ENCODE assay signal across 12 cellular contexts in the genomic region with DNA sequence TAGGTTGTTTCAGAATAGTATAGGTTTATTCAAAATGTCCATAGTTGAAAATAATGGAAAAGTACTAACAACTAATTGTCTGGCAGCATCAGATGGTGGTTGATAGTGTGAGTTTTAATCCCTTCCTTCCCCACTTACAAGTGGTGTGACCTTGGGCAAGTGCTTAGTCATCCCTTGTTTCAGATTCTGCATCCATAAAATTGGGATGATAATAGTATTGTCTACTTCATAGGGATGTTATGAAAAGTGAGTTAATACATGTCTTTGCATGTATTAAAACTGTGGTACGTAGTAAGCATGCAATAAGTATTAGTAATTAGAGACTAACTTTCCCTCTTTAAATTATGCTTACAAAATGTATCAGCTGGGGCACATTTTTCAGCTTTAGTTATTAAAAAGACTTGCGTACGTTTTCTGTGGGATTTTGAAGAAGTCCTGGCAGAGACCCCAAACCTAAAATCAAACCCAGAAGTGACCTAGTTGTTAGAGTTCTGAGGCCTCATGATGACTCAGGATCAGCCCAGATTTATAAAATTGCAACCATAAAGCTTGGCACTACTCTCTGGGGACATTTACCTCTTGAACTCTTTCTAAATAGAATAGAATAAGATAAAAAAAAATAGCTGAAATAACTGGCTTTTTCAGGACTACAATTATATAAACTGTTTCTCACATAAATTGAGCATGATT. TPM values are rescaled to one million over a fixed set of nuclear protein-coding genes. Genes with fewer than 3 reads are reported as not detected.
DNase-seq lines count a peak whose midpoint lies in the region; ATAC-seq, FAIRE-seq and TF ChIP-seq lines count a peak whose summit lies in the region.
"Had no signal": no experiment of that assay in that cellular context is flagged by ENCODE, and none has a peak within 500 bp of the region (broad histone marks: within the 10 kb centered on the region; RNA-seq: fewer than 3 reads in every experiment).

No MANE protein-coding gene starts in this region.

- H3K4me3 ChIP-seq in Karpas-422 (ENCODE audit: low read length) (no peak overlapping the region), astrocyte (ENCODE audit: insufficient read depth, low read depth, low read length) (no peak overlapping the region)
- H3K4me3 ChIP-seq: A549 had no signal

- H3K4me1 ChIP-seq in Karpas-422 (ENCODE audit: low read length) (peaks cover 62% of the 10 kb centered on the region), astrocyte (ENCODE audit: insufficient read depth, low read length) (peaks cover 4% of the 10 kb centered on the region)
- H3K4me1 ChIP-seq: A549 had no signal

- H4K20me1 ChIP-seq in Karpas-422 (ENCODE audit: insufficient read depth, low read depth, low read length) (peaks cover 41% of the 10 kb centered on the region), astrocyte (ENCODE audit: insufficient read depth, low read length) (peaks cover 4% of the 10 kb centered on the region)

- no peak overlapping the region for H2AFZ ChIP-seq in Karpas-422 (ENCODE audit: low read length)
- H2AFZ ChIP-seq in astrocyte (ENCODE audit: low read depth, low read length): no peak overlapping the region

- TF ChIP-seq CTCF in astrocyte (IDR thresholded peaks at IDR 0.05; ENCODE audit: insufficient read depth, low read depth, low read length) (no peak), GM13977 (IDR thresholded peaks at IDR 0.05; ENCODE audit: extremely low read depth, insufficient read depth, missing control alignments) (no peak)

- H3K79me2 ChIP-seq in Karpas-422 (ENCODE audit: low read length) (peaks cover 95% of the 10 kb centered on the region), astrocyte (ENCODE audit: insufficient read depth, low read length) (peaks cover 18% of the 10 kb centered on the region)

- DNase-seq in NCI-H82 (lab: John Stamatoyannopoulos, UW) (peak; percentile 9), NCI-H82 treated with DMSO at 0.1 percent for 48 hours (lab: John Stamatoyannopoulos, UW; ENCODE audit: unreplicated experiment) (no peak), Karpas-422 (no peak), astrocyte (ENCODE audit: low read depth) (peak; percentile 68), GM13977 (ENCODE audit: low spot score) (no peak), HPDE6-E6E7 (ENCODE audit: extremely low spot score) (no peak)
- DNase-seq in natural killer cell treated with Interleukin-12 subunit alpha and Interleukin-12 subunit beta and Interleukin-15 and Interleukin-18, amount 100 ng/mL, for 72 hours (ENCODE audit: low spot score): no peak
- DNase-seq: NCI-H2029 had no signal

- peak overlapping the region; percentile 52 for H3K27ac ChIP-seq in Karpas-422 (ENCODE audit: low read length)
- no peak overlapping the region for H3K27ac ChIP-seq in astrocyte (ENCODE audit: low read depth, low read length)
- H3K27ac ChIP-seq: A549 had no signal

- H3K4me3 Mint-ChIP-seq in astrocyte (ENCODE audit: unreplicated experiment): no peak overlapping the region
- H3K4me3 Mint-ChIP-seq in natural killer cell treated with Interleukin-12 subunit alpha and Interleukin-12 subunit beta and Interleukin-15 and Interleukin-18, amount 100 ng/mL, for 72 hours: peak overlapping the region; percentile 66

- H3K27me3 Mint-ChIP-seq in astrocyte (ENCODE audit: low read depth, unreplicated experiment): no peaks in the 10 kb centered on the region
- H3K27me3 Mint-ChIP-seq in natural killer cell treated with Interleukin-12 subunit alpha and Interleukin-12 subunit beta and Interleukin-15 and Interleukin-18, amount 100 ng/mL, for 72 hours: no peaks in the 10 kb centered on the region

- H3K9me3 ChIP-seq in Karpas-422 (ENCODE audit: low read length) (no peaks in the 10 kb centered on the region), astrocyte (ENCODE audit: insufficient read depth, low read depth, low read length) (no peaks in the 10 kb centered on the region)
- H3K9me3 ChIP-seq: A549 had no signal

- peak in 1 of 2 donors; percentile 48 for ATAC-seq in natural killer cell treated with Interleukin-12 subunit alpha and Interleukin-12 subunit beta and Interleukin-15 and Interleukin-18, amount 100 ng/mL, for 72 hours
- ATAC-seq in GM21447 (IDR thresholded peaks at IDR 0.05; ENCODE audit: unreplicated experiment): no peak
- ATAC-seq: sciatic nerve had no signal

- H3K4me2 ChIP-seq in Karpas-422 (ENCODE audit: low read depth, low read length, poor library complexity, severe bottlenecking) (peak overlapping the region; percentile 14), astrocyte (ENCODE audit: low read length) (no peak overlapping the region)
- H3K4me2 ChIP-seq: A549 had no signal

- no peak overlapping the region for H3K27ac Mint-ChIP-seq in astrocyte (ENCODE audit: unreplicated experiment)
- peak overlapping the region; percentile 94 to 97 for H3K27ac Mint-ChIP-seq in natural killer cell treated with Interleukin-12 subunit alpha and Interleukin-12 subunit beta and Interleukin-15 and Interleukin-18, amount 100 ng/mL, for 72 hours

- no peaks in the 10 kb centered on the region for H3K9me2 ChIP-seq in Karpas-422 (replicated peaks; ENCODE audit: insufficient read depth, low read length)

- H3K36me3 ChIP-seq in Karpas-422 (ENCODE audit: insufficient read depth, low read length): peaks cover 89% of the 10 kb centered on the region
- H3K36me3 ChIP-seq in astrocyte (ENCODE audit: insufficient read depth, low read length): no peaks in the 10 kb centered on the region

- H3K9ac ChIP-seq in Karpas-422 (ENCODE audit: low read length) (no peak overlapping the region), astrocyte (ENCODE audit: low read length) (no peak overlapping the region)

- no peaks in the 10 kb centered on the region for H3K36me3 Mint-ChIP-seq in astrocyte (ENCODE audit: low read depth, unreplicated experiment)
- H3K36me3 Mint-ChIP-seq in natural killer cell treated with Interleukin-12 subunit alpha and Interleukin-12 subunit beta and Interleukin-15 and Interleukin-18, amount 100 ng/mL, for 72 hours: peaks cover 21% of the 10 kb centered on the region

- peaks cover 1% of the 10 kb centered on the region for H3K9me3 Mint-ChIP-seq in astrocyte (ENCODE audit: unreplicated experiment)
- H3K9me3 Mint-ChIP-seq in natural killer cell treated with Interleukin-12 subunit alpha and Interleukin-12 subunit beta and Interleukin-15 and Interleukin-18, amount 100 ng/mL, for 72 hours: peaks cover 3% of the 10 kb centered on the region

- in situ Hi-C loops in GM13977 (cut with MboI; ENCODE audit: low pct_unique_long_range_greater_than_20kb, low sequenced_read_pairs, unreplicated experiment): no loop called here

- peaks cover 6% of the 10 kb centered on the region for H3K4me1 Mint-ChIP-seq in astrocyte (ENCODE audit: low read depth, unreplicated experiment)
- peaks cover 65 to 84% of the 10 kb centered on the region in 2 donors for H3K4me1 Mint-ChIP-seq in natural killer cell treated with Interleukin-12 subunit alpha and Interleukin-12 subunit beta and Interleukin-15 and Interleukin-18, amount 100 ng/mL, for 72 hours (ENCODE audit: low read depth in 2 of 2)

- H3K27me3 ChIP-seq in Karpas-422 (ENCODE audit: low read length): no peaks in the 10 kb centered on the region
- no peaks in the 10 kb centered on the region for H3K27me3 ChIP-seq in astrocyte (ENCODE audit: insufficient read depth, low read length)

- no peak for FAIRE-seq in astrocyte (lab: Jason Lieb, UNC)
- FAIRE-seq: A549, endothelial cell of umbilical vein had no signal

RNA-seq across cellular contexts. Expression of a gene that starts 8.6 kb away (rescaled TPM):
- total RNA-seq in Karpas-422 (2014; rRNA removed; shearing (Covaris generic); ENCODE audit: low replicate concordance): 176 and 244 TPM in 2 replicates
- total RNA-seq in astrocyte: 20.0 and 23.5 TPM in 2 replicates
- 100 to 1,000 TPM in 1 of 2 donors, 10 to 100 TPM in 1; 52.1 to 147 TPM for total RNA-seq in natural killer cell treated with Interleukin-12 subunit alpha and Interleukin-12 subunit beta and Interleukin-15 and Interleukin-18, amount 100 ng/mL, for 72 hours

Comparison
In these comparisons a context has a peak if more than half of its experiments do, and no peak if none do; other contexts are left out.
1. DNase-seq: peak in NCI-H82 (single experiment) and astrocyte (single experiment); none in NCI-H82 treated with DMSO at 0.1 percent for 48 hours (single experiment), Karpas-422 (single experiment), natural killer cell treated with Interleukin-12 subunit alpha and Interleukin-12 subunit beta and Interleukin-15 and Interleukin-18, amount 100 ng/mL, for 72 hours (single experiment), GM13977 (single experiment) and HPDE6-E6E7 (single experiment).